14 cellular contexts compared by ENCODE assay signal in genomic region chr6:78908621-78909020, GRCh38.
"Had no signal": no experiment of that assay in that cellular context is flagged by ENCODE, and none has a peak within 500 bp of the region (broad histone marks: within the 10 kb centered on the region; RNA-seq: fewer than 3 reads in every experiment).

No MANE protein-coding gene starts in this region.

- H3K4me3 ChIP-seq: body of pancreas, thoracic aorta, upper lobe of right lung had no signal

- DNase-seq: activated CD4-positive, alpha-beta memory T cell treated with anti-CD3 and anti-CD28 coated beads, Interleukin-2, amount 10 ng/mL, durations not matched to agents 7 days and 5 days; activated CD4-positive, alpha-beta T cell treated with anti-CD3 and anti-CD28 coated beads for 4 hours; activated effector memory CD4-positive, alpha-beta T cell treated with Interleukin-2 at 50 U/mL for 16 hours; activated T-cell treated with anti-CD3 and anti-CD28 coated beads, Interleukin-2, amount 50 U/mL, for 24 hours; amygdala; cortex of kidney; erythroblast; hippocampal formation; left ventricle myocardium superior; stimulated activated CD4-positive, alpha-beta T cell treated with anti-CD3 and anti-CD28 coated beads, Interleukin-12 subunit alpha, Interleukin-12 subunit beta, amount 100 ng/mL, for 4 hours; stimulated activated CD4-positive, alpha-beta T cell treated with anti-CD3 and anti-CD28 coated beads, Interleukin-2, amount 100 ng/mL, for 24 hours; upper lobe of right lung had no signal

- H3K36me3 ChIP-seq: thoracic aorta, upper lobe of right lung had no signal

- H3K27ac ChIP-seq: body of pancreas, thoracic aorta, upper lobe of right lung had no signal

- H3K4me1 ChIP-seq: body of pancreas had no signal

- H3K9me3 ChIP-seq: body of pancreas, thoracic aorta, upper lobe of right lung had no signal

- H3K27me3 ChIP-seq: body of pancreas, upper lobe of right lung had no signal
